In the genomic region with DNA sequence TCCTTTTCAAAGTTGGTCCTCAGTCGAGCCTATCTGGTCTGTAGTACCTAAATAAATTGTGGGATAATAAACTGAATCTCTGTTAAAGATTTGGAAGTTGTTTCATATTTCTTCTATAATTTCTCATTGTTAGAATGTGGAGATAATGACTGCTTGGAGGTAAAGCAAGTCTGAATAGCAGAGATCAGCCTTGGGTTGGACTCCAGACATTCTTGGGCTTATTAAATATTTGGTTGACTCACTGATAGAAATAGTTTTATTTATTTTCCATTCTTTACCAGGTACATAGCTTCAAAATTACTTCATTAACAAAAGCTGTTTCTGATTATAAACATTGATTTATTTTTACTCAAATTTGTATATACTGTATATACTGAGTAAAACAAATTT, we compare ENCODE assay signal across 1 cellular context.
TF ChIP-seq lines count a peak whose summit lies in the region.

No MANE protein-coding gene starts in this region.

TF ChIP-seq in HepG2, 621 proteins besides CTCF, POLR2A, EP300 and RAD21:
- no peak for TF ChIP-seq PAX8 (CRISPR knock-in tag; IDR thresholded peaks at IDR 0.05; ENCODE audit: borderline replicate concordance)
- no peak for TF ChIP-seq CCAR2 (optimal IDR thresholded peaks at IDR 0.05; ENCODE audit: low read depth, low read length)
- TF ChIP-seq ZNF3 (CRISPR knock-in tag; IDR thresholded peaks at IDR 0.05): peak; percentile 88
- TF ChIP-seq, protein P1, sequence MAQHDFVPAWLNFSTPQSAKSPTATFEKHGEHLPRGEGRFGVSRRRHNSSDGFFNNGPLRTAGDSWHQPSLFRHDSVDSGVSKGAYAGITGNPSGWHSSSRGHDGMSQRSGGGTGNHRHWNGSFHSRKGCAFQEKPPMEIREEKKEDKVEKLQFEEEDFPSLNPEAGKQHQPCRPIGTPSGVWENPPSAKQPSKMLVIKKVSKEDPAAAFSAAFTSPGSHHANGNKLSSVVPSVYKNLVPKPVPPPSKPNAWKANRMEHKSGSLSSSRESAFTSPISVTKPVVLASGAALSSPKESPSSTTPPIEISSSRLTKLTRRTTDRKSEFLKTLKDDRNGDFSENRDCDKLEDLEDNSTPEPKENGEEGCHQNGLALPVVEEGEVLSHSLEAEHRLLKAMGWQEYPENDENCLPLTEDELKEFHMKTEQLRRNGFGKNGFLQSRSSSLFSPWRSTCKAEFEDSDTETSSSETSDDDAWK (CRISPR knock-in tag; IDR thresholded peaks at IDR 0.05): no peak
- no peak for TF ChIP-seq ZNF17 (CRISPR knock-in tag; IDR thresholded peaks at IDR 0.05)
